Comparison of ENCODE assay signal across 17 cellular contexts in the genomic region with DNA sequence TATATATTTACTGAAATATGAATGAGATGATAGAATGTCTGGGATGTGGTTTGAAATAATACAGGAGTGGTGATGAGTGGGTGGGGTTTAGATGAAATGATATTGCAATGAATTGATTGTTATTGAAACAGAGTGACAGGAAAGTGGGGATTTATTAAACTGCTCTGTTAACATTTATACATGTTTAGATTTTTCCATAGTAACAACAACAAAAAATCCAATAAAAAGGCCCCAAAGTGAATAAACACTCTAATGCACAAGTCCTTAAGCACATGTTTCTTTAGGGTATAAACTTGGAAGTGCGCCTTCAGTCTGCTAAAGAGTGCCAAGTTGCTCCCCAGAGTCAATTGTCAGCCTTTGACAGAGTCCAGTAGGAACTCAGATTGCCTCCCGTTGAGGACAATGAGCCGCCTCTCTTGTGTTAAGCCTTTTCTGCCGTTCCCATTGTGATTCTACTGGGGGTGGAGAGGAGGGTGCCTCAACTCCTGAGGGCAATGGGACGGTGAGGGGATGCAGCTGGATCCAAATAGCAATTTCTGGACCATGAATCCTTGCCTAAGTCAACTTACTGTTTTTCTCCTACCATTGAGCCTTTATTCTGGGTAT.
"Had no signal": no experiment of that assay in that cellular context is flagged by ENCODE, and none has a peak within 500 bp of the region (broad histone marks: within the 10 kb centered on the region; RNA-seq: fewer than 3 reads in every experiment).

No MANE protein-coding gene starts in this region.

- ATAC-seq: foreskin keratinocyte, T-helper 17 cell, upper lobe of right lung had no signal

- H3K27me3 ChIP-seq: foreskin keratinocyte, upper lobe of right lung had no signal

- H3K36me3 ChIP-seq: thoracic aorta, upper lobe of right lung had no signal

- FAIRE-seq: endometrium, islet of Langerhans had no signal

- H3K4me1 ChIP-seq: foreskin keratinocyte, upper lobe of right lung had no signal

- H3K4me3 ChIP-seq: thoracic aorta, upper lobe of right lung had no signal

- H3K9me3 ChIP-seq: thoracic aorta, upper lobe of right lung had no signal

- DNase-seq: activated CD4-positive, alpha-beta memory T cell treated with anti-CD3 and anti-CD28 coated beads for 36 hours; activated CD4-positive, alpha-beta T cell treated with anti-CD3 and anti-CD28 coated beads for 48 hours; activated effector memory CD4-positive, alpha-beta T cell treated with anti-CD3 and anti-CD28 coated beads, Interleukin-2, amount 50 U/mL, for 16 hours; activated naive CD4-positive, alpha-beta T cell treated with anti-CD3 and anti-CD28 coated beads, Interleukin-2, amount 10 ng/mL, durations not matched to agents 7 days and 5 days; amygdala; cortex of kidney; erythroblast; foreskin keratinocyte; posterior cingulate gyrus; stimulated activated CD4-positive, alpha-beta T cell treated with anti-CD3 and anti-CD28 coated beads, Interleukin-4, amount 100 ng/mL, for 24 hours; stimulated activated naive CD4-positive, alpha-beta T cell treated with Interleukin-2 at 50 U/mL for 16 hours; SW 1271; T-helper 17 cell; upper lobe of right lung had no signal

- H3K27ac ChIP-seq: foreskin keratinocyte, thoracic aorta, upper lobe of right lung had no signal
